13 cellular contexts compared by ENCODE assay signal in the genomic region with DNA sequence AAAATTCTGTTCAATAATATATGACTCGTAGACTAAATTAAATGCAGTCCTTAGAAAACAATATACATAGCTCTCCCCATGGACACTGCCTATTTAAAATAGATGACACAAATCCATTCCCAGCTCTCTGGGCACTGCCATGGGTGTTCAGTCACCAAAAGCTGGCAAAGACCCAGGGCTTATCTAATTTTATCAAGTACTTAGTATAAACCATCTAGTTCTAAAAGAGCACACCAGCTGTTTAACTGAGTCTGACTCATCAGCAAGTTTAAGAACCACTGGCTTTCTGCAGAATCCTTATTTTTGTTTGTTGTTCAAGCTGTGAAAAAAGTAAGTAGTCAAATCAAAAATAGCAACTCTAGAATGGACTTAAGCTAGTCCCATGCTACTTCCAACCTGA.
A peak's percentile ranks its signal among the peaks of the same experiment; 100 is the strongest.
DNase-seq lines count a peak whose midpoint lies in the region; ATAC-seq and TF ChIP-seq lines count a peak whose summit lies in the region.
"Had no signal": no experiment of that assay in that cellular context is flagged by ENCODE, and none has a peak within 500 bp of the region (broad histone marks: within the 10 kb centered on the region; RNA-seq: fewer than 3 reads in every experiment).

No MANE protein-coding gene starts in this region.

- DNase-seq in EH (ENCODE audit: low read depth) (peak; percentile 89), OCI-M1 (lab: John Stamatoyannopoulos, UW) (peak; percentile 23), fibroblast of peridontal ligament (ENCODE audit: extremely low read depth) (peak; percentile 71), skeletal muscle cell (ENCODE audit: low read depth) (peak; percentile 44), WTC11 (ENCODE audit: low spot score) (no peak), HEK293T (ENCODE audit: extremely low spot score) (no peak), NOMO-1 (lab: John Stamatoyannopoulos, UW; ENCODE audit: unreplicated experiment in 2 of 2) (no peak), COLO668 (lab: John Stamatoyannopoulos, UW; ENCODE audit: unreplicated experiment) (no peak)
- DNase-seq: activated CD4-positive, CD25-positive, alpha-beta regulatory T cell treated with anti-CD3 and anti-CD28 coated beads, Interleukin-2, amount 50 U/mL, for 72 hours; activated naive CD8-positive, alpha-beta T cell treated with anti-CD3 and anti-CD28 coated beads, Interleukin-2, amount 10 ng/mL, durations not matched to agents 7 days and 5 days; esophagus squamous epithelium; midbrain had no signal

- peaks cover 37% of the 10 kb centered on the region for H3K9me3 Mint-ChIP-seq in WTC11

- ATAC-seq in WTC11, result no peak

- CTCF ChIA-PET in WTC11 (lab: Charles Lee) (no interaction called here), HEK293T (lab: Yijun Ruan, JAX) (no interaction called here)

- TF ChIP-seq CTCF in WTC11 (IDR thresholded peaks at IDR 0.05), result no peak

- H3K4me1 Mint-ChIP-seq in WTC11, result peaks cover 15% of the 10 kb centered on the region

- no peaks in the 10 kb centered on the region for H3K27me3 Mint-ChIP-seq in WTC11 (ENCODE audit: low read depth)
- H3K27me3 Mint-ChIP-seq: activated naive CD8-positive, alpha-beta T cell treated with anti-CD3 and anti-CD28 coated beads, Interleukin-2, amount 10 ng/mL, durations not matched to agents 7 days and 5 days had no signal

- POLR2A ChIA-PET in WTC11 (lab: Charles Lee), result interaction anchor here (0.6 kb wide), 1 partner anchor 198 kb away, joined by 5 read pairs; no protein-coding TSS in a partner anchor
- POLR2A ChIA-PET in HEK293T (lab: Yijun Ruan, JAX), result no interaction called here

- H3K27ac Mint-ChIP-seq in WTC11, result no peak overlapping the region
- H3K27ac Mint-ChIP-seq: activated naive CD8-positive, alpha-beta T cell treated with anti-CD3 and anti-CD28 coated beads, Interleukin-2, amount 10 ng/mL, durations not matched to agents 7 days and 5 days had no signal

- H3K4me3 Mint-ChIP-seq in WTC11, result no peak overlapping the region
- H3K4me3 Mint-ChIP-seq: activated naive CD8-positive, alpha-beta T cell treated with anti-CD3 and anti-CD28 coated beads, Interleukin-2, amount 10 ng/mL, durations not matched to agents 7 days and 5 days had no signal

- peaks cover 85% of the 10 kb centered on the region for H3K36me3 Mint-ChIP-seq in WTC11

- no peak overlapping the region for H3K4me3 ChIP-seq in skeletal muscle cell (ENCODE audit: low read depth, low read length)
- H3K4me3 ChIP-seq: esophagus squamous epithelium, suprapubic skin had no signal

TF ChIP-seq in WTC11, 78 proteins besides CTCF, POLR2A, EP300 and RAD21:
- TF ChIP-seq MXD4 (CRISPR knock-in tag; IDR thresholded peaks at IDR 0.05; ENCODE audit: borderline replicate concordance) (no peak), ZNF396 (CRISPR knock-in tag; IDR thresholded peaks at IDR 0.05; ENCODE audit: borderline replicate concordance) (no peak), NFATC4 (CRISPR knock-in tag; IDR thresholded peaks at IDR 0.05) (no peak), MYBL2 (CRISPR knock-in tag; IDR thresholded peaks at IDR 0.05) (no peak), TEAD4 (CRISPR knock-in tag; IDR thresholded peaks at IDR 0.05) (no peak)
- TF ChIP-seq, protein P1, sequence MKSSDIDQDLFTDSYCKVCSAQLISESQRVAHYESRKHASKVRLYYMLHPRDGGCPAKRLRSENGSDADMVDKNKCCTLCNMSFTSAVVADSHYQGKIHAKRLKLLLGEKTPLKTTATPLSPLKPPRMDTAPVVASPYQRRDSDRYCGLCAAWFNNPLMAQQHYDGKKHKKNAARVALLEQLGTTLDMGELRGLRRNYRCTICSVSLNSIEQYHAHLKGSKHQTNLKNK (CRISPR knock-in tag; IDR thresholded peaks at IDR 0.05), result no peak

TF ChIP-seq in HEK293T, 16 proteins besides CTCF, POLR2A, EP300 and RAD21:
- no peak for TF ChIP-seq SP1 (IDR thresholded peaks at IDR 0.05)
- TF ChIP-seq FOXM1 (IDR thresholded peaks at IDR 0.05; ENCODE audit: borderline replicate concordance), result no peak
- TF ChIP-seq LEF1 (IDR thresholded peaks at IDR 0.05; ENCODE audit: borderline replicate concordance), result no peak
- no peak for TF ChIP-seq L3MBTL2 (conservative IDR thresholded peaks at IDR 0.05)
- no peak for TF ChIP-seq ELF4 (IDR thresholded peaks at IDR 0.05)
- no peak for TF ChIP-seq HDGF (IDR thresholded peaks at IDR 0.05; ENCODE audit: borderline replicate concordance)
- TF ChIP-seq BHLHE40 (IDR thresholded peaks at IDR 0.05; ENCODE audit: borderline replicate concordance), result no peak
- TF ChIP-seq NFRKB (IDR thresholded peaks at IDR 0.05), result no peak
- no peak for TF ChIP-seq ARNT (IDR thresholded peaks at IDR 0.05)
- TF ChIP-seq TARDBP (IDR thresholded peaks at IDR 0.05), result no peak
- TF ChIP-seq ZNF384 (IDR thresholded peaks at IDR 0.05), result no peak
- TF ChIP-seq SUZ12 (IDR thresholded peaks at IDR 0.05), result no peak
- no peak for TF ChIP-seq CTBP1 (IDR thresholded peaks at IDR 0.05; ENCODE audit: borderline replicate concordance)
- TF ChIP-seq, protein P2, sequence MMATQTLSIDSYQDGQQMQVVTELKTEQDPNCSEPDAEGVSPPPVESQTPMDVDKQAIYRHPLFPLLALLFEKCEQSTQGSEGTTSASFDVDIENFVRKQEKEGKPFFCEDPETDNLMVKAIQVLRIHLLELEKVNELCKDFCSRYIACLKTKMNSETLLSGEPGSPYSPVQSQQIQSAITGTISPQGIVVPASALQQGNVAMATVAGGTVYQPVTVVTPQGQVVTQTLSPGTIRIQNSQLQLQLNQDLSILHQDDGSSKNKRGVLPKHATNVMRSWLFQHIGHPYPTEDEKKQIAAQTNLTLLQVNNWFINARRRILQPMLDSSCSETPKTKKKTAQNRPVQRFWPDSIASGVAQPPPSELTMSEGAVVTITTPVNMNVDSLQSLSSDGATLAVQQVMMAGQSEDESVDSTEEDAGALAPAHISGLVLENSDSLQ (IDR thresholded peaks at IDR 0.05), result no peak
- no peak for TF ChIP-seq FOXA1 (IDR thresholded peaks at IDR 0.05)
- TF ChIP-seq FOXK2 (IDR thresholded peaks at IDR 0.05), result no peak

Comparison
In these comparisons a context has a peak if more than half of its experiments do, and no peak if none do; other contexts are left out.
1. DNase-seq: peak in EH (single experiment), OCI-M1 (single experiment), fibroblast of peridontal ligament (single experiment) and skeletal muscle cell (single experiment); none in WTC11 (single experiment), HEK293T (single experiment), NOMO-1 (0 of 2) and COLO668 (single experiment).